Comparison of ENCODE assay signal across 35 cellular contexts in the genomic region with DNA sequence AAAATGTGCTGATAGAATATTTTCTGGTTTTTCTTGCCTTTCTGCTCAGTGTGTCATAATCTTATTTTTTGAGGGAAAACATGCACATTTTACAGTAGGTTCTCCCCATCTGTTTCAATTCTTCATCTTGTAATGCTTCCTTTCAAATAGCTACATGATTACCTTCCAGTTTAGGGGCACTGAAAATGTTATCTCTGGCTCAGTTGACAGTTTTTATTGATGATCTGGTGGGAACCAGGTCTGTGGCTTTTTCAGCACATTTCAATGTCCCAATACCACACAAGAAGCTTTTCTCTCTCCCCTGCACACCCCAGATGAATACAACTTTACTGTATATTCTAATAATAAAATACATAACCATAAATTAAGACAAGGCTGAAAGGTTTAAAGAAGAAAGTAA.
"Had no signal": no experiment of that assay in that cellular context is flagged by ENCODE, and none has a peak within 500 bp of the region (broad histone marks: within the 10 kb centered on the region; RNA-seq: fewer than 3 reads in every experiment).

No MANE protein-coding gene starts in this region.

- FAIRE-seq: bronchial epithelial cell, RCC 7860, TTC549 had no signal

- H3K4me3 Mint-ChIP-seq: activated CD4-positive, alpha-beta T cell treated with anti-CD3 and anti-CD28 coated beads for 36 hours; activated CD4-positive, alpha-beta T cell treated with anti-CD3 and anti-CD28 coated beads, Interleukin-2, amount 10 ng/mL, durations not matched to agents 7 days and 5 days; activated CD8-positive, alpha-beta T cell treated with anti-CD3 and anti-CD28 coated beads, Interleukin-2, amount 10 ng/mL, durations not matched to agents 7 days and 5 days; activated naive CD4-positive, alpha-beta T cell treated with anti-CD3 and anti-CD28 coated beads, Interleukin-2, amount 50 U/mL, for 24 hours; activated naive CD8-positive, alpha-beta T cell treated with anti-CD3 and anti-CD28 coated beads, Interleukin-2, amount 10 ng/mL, durations not matched to agents 7 days and 5 days; activated T-cell treated with anti-CD3 and anti-CD28 coated beads, Interleukin-2, amount 50 U/mL, for 24 hours; T-helper 1 cell treated with Interleukin-12 subunit alpha and Interleukin-12 subunit beta and Interleukin-4 antibody, amounts not matched to agents 30 μg/mL and 1 μg/mL, for 36 hours; T-helper 2 cell treated with Interferon-gamma antibody and Interleukin-4, amounts not matched to agents 5 μg/mL and 100 μg/mL, for 36 hours; WTC11 had no signal

- H3K27me3 ChIP-seq: MG63 had no signal

- H3K9me3 Mint-ChIP-seq: activated CD4-positive, alpha-beta T cell treated with anti-CD3 and anti-CD28 coated beads, Interleukin-2, amount 10 ng/mL, durations not matched to agents 7 days and 5 days; activated naive CD4-positive, alpha-beta T cell treated with anti-CD3 and anti-CD28 coated beads, Interleukin-2, amount 50 U/mL, for 24 hours; activated naive CD8-positive, alpha-beta T cell treated with anti-CD3 and anti-CD28 coated beads, Interleukin-2, amount 10 ng/mL, durations not matched to agents 7 days and 5 days; activated T-cell treated with anti-CD3 and anti-CD28 coated beads, Interleukin-2, amount 50 U/mL, for 24 hours; activated T-helper 2 cell treated with anti-CD3 and anti-CD28 coated beads, Interferon-gamma antibody, Interleukin-2, Interleukin-4, amounts not matched to agents 10 μg/mL and 5 μg/mL and 100 μg/mL, durations not matched to agents 14 hours and 24 hours and 36 hours; brain; T-helper 1 cell treated with Interleukin-12 subunit alpha and Interleukin-12 subunit beta and Interleukin-4 antibody, amounts not matched to agents 30 μg/mL and 1 μg/mL, for 36 hours; T-helper 2 cell treated with Interferon-gamma antibody and Interleukin-4, amounts not matched to agents 5 μg/mL and 100 μg/mL, for 36 hours; WTC11 had no signal

- H3K4me3 ChIP-seq: MG63, SK-N-MC had no signal

- H3K27ac Mint-ChIP-seq: activated CD4-positive, alpha-beta T cell treated with anti-CD3 and anti-CD28 coated beads for 36 hours; activated CD4-positive, alpha-beta T cell treated with anti-CD3 and anti-CD28 coated beads, Interleukin-2, amount 10 ng/mL, durations not matched to agents 7 days and 5 days; activated CD8-positive, alpha-beta T cell treated with anti-CD3 and anti-CD28 coated beads, Interleukin-2, amount 10 ng/mL, durations not matched to agents 7 days and 5 days; activated naive CD4-positive, alpha-beta T cell treated with anti-CD3 and anti-CD28 coated beads, Interleukin-2, amount 50 U/mL, for 24 hours; activated naive CD8-positive, alpha-beta T cell treated with anti-CD3 and anti-CD28 coated beads, Interleukin-2, amount 10 ng/mL, durations not matched to agents 7 days and 5 days; activated T-cell treated with anti-CD3 and anti-CD28 coated beads, Interleukin-2, amount 50 U/mL, for 24 hours; activated T-helper 2 cell treated with anti-CD3 and anti-CD28 coated beads, Interferon-gamma antibody, Interleukin-2, Interleukin-4, amounts not matched to agents 10 μg/mL and 5 μg/mL and 100 μg/mL, durations not matched to agents 14 hours and 24 hours and 36 hours; brain; T-helper 1 cell treated with Interleukin-12 subunit alpha and Interleukin-12 subunit beta and Interleukin-4 antibody, amounts not matched to agents 30 μg/mL and 1 μg/mL, for 36 hours; T-helper 2 cell treated with Interferon-gamma antibody and Interleukin-4, amounts not matched to agents 5 μg/mL and 100 μg/mL, for 36 hours; WTC11 had no signal

- ATAC-seq: activated CD4-positive, alpha-beta T cell treated with anti-CD3 and anti-CD28 coated beads for 36 hours; activated CD4-positive, CD25-positive, alpha-beta regulatory T cell treated with anti-CD3 and anti-CD28 coated beads, Interleukin-2, amount 50 U/mL, for 24 hours; activated CD8-positive, alpha-beta T cell treated with anti-CD3 and anti-CD28 coated beads, Interleukin-2, amount 10 ng/mL, durations not matched to agents 7 days and 5 days; PC-3; Right ventricle myocardium inferior; WTC11 had no signal

- H3K27ac ChIP-seq: RWPE1, SK-N-MC had no signal

- H3K9me3 ChIP-seq: MG63 had no signal

- H3K36me3 Mint-ChIP-seq: activated naive CD4-positive, alpha-beta T cell treated with anti-CD3 and anti-CD28 coated beads, Interleukin-2, amount 50 U/mL, for 24 hours; activated naive CD8-positive, alpha-beta T cell treated with anti-CD3 and anti-CD28 coated beads, Interleukin-2, amount 10 ng/mL, durations not matched to agents 7 days and 5 days; WTC11 had no signal

- DNase-seq: activated CD4-positive, alpha-beta T cell treated with anti-CD3 and anti-CD28 coated beads for 36 hours; activated CD4-positive, alpha-beta T cell treated with anti-CD3 and anti-CD28 coated beads, Interleukin-2, amount 10 ng/mL, durations not matched to agents 7 days and 5 days; activated CD4-positive, alpha-beta T cell treated with anti-CD3 and anti-CD28 coated beads, Interleukin-2, amount 50 U/mL, for 48 hours; activated CD8-positive, alpha-beta T cell treated with anti-CD3 and anti-CD28 coated beads, Interleukin-2, amount 10 ng/mL, durations not matched to agents 7 days and 5 days; activated gamma-delta T cell; activated naive CD4-positive, alpha-beta T cell treated with Interleukin-2 at 50 U/mL for 16 hours; activated naive CD8-positive, alpha-beta T cell treated with anti-CD3 and anti-CD28 coated beads, Interleukin-2, amount 10 ng/mL, durations not matched to agents 7 days and 5 days; activated T-cell treated with anti-CD3 and anti-CD28 coated beads, Interleukin-2, amount 50 U/mL, for 24 hours; caudate nucleus; cerebellar nuclear complex; Kasumi-1; KBM-7; MG63; NCI-H1048; NCI-H1105 treated with DMSO at 0.1 percent for 48 hours; NCI-H1436; NCI-H1694; NCI-H1930; NCI-H2081 treated with DMSO at 0.1 percent for 48 hours; NCI-H226; NCI-H524 treated with DMSO at 0.1 percent for 48 hours; PC-3 had no signal

- H3K27me3 Mint-ChIP-seq: activated CD4-positive, alpha-beta T cell treated with anti-CD3 and anti-CD28 coated beads for 36 hours; activated CD4-positive, alpha-beta T cell treated with anti-CD3 and anti-CD28 coated beads, Interleukin-2, amount 10 ng/mL, durations not matched to agents 7 days and 5 days; activated naive CD4-positive, alpha-beta T cell treated with anti-CD3 and anti-CD28 coated beads, Interleukin-2, amount 50 U/mL, for 24 hours; activated naive CD8-positive, alpha-beta T cell treated with anti-CD3 and anti-CD28 coated beads, Interleukin-2, amount 10 ng/mL, durations not matched to agents 7 days and 5 days; activated T-cell treated with anti-CD3 and anti-CD28 coated beads, Interleukin-2, amount 50 U/mL, for 24 hours; brain had no signal
